In the genomic region with DNA sequence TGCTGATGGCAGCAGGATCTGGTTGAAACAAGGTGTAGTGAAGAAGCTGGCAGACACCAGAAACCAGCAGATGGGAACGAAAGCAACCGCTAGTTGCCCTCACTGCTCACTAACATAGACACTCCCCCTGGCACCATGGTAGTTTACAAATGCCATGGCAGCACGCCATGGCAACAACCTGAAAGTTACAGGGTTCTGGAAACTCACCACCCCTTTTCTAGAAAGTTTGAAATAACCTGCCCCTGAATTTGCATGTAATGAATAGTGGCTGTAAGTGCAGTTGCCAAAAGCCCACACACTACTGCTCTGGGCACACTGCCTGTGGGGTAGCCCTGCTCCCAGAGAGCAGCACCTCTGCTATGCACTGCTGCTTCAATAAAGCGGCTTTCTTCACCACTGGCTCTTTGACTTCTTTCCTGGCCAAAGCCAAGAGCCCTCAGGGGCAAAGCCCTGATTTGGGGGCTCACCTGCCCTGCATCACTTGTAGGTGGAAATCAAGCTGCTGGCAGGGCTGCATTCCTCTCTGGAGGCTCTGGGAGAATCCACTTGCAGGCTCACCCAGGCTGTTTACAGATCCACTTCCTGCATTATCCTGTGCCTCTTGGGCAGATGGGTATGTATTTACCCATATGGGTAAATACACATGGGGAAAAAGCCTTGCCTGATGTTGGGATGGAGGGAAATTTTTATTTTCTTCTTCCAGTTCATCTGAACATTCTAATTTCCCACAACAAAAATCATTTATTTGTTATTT, we compare ENCODE assay signal across 8 cellular contexts. TPM values are rescaled to one million over a fixed set of nuclear protein-coding genes. Genes with fewer than 3 reads are reported as not detected.
DNase-seq lines count a peak whose midpoint lies in the region; ATAC-seq, FAIRE-seq and TF ChIP-seq lines count a peak whose summit lies in the region.
"Had no signal": no experiment of that assay in that cellular context is flagged by ENCODE, and none has a peak within 500 bp of the region (broad histone marks: within the 10 kb centered on the region; RNA-seq: fewer than 3 reads in every experiment).

No MANE protein-coding gene starts in this region.

- H3K4me3 ChIP-seq in pancreas (no peak overlapping the region), brain microvascular endothelial cell (ENCODE audit: low read depth, low read length) (no peak overlapping the region), tibial nerve (no peak overlapping the region)

- no peak for TF ChIP-seq POLR2A in tibial nerve (IDR thresholded peaks at IDR 0.05)

- no peaks in the 10 kb centered on the region for H3K36me3 ChIP-seq in pancreas
- no peaks in the 10 kb centered on the region for H3K36me3 ChIP-seq in brain microvascular endothelial cell (replicated peaks)
- H3K36me3 ChIP-seq in tibial nerve, result no peaks in the 10 kb centered on the region

- intact Hi-C loops in pancreas (cut with DNase I), result no loop called here

- H3K9me3 ChIP-seq in pancreas, result no peaks in the 10 kb centered on the region
- no peaks in the 10 kb centered on the region for H3K9me3 ChIP-seq in tibial nerve

- ATAC-seq in GM18511 (IDR thresholded peaks at IDR 0.05; ENCODE audit: unreplicated experiment) (peak; percentile 76), HG03108 (IDR thresholded peaks at IDR 0.05; ENCODE audit: unreplicated experiment) (peak; percentile 43), pancreas (peak; percentile 19 to 59 (median 56))

- H3K27me3 ChIP-seq in pancreas, result no peaks in the 10 kb centered on the region
- H3K27me3 ChIP-seq in brain microvascular endothelial cell (replicated peaks), result no peaks in the 10 kb centered on the region
- H3K27me3 ChIP-seq in tibial nerve, result no peaks in the 10 kb centered on the region

- no peak for TF ChIP-seq EP300 in tibial nerve (IDR thresholded peaks at IDR 0.05)

- FAIRE-seq in pancreas (lab: Jason Lieb, UNC), result no peak

- TF ChIP-seq CTCF in pancreas (IDR thresholded peaks at IDR 0.05) (no peak), brain microvascular endothelial cell (IDR thresholded peaks at IDR 0.05; ENCODE audit: low read depth, low read length, missing control alignments) (no peak), tibial nerve (IDR thresholded peaks at IDR 0.05) (no peak)

- in situ Hi-C loops in brain microvascular endothelial cell (cut with HindIII; ENCODE audit: low pct_ligation_motif_present, low sequenced_read_pairs), result no loop called here

- peak; percentile 65 for DNase-seq in astrocyte of the hippocampus (ENCODE audit: low read depth, low spot score)
- peak in 4 of 6 donors; percentile 67 to 71 (median 70) for DNase-seq in pancreas
- no peak for DNase-seq in brain microvascular endothelial cell
- DNase-seq in stimulated activated naive CD4-positive, alpha-beta T cell treated with Interleukin-2 at 50 U/mL for 16 hours (lab: John Stamatoyannopoulos, UW), result no peak
- no peak for DNase-seq in tibial nerve (ENCODE audit: low spot score in 2 of 2)

- H3K4me1 ChIP-seq in pancreas, result peaks cover 13 to 43% (median 28%) of the 10 kb centered on the region in 3 donors
- peaks cover 0 to 11% (median 0%) of the 10 kb centered on the region in 4 donors for H3K4me1 ChIP-seq in tibial nerve

- WGBS in pancreas, 2 donors, result 24 to 28% methylated on average over 4 of the region's 4 CpGs
- WGBS in tibial nerve, 2 donors, result 41 to 70% methylated on average over 3 to 4 of the region's 4 CpGs

- H3K27ac ChIP-seq in pancreas (peak overlapping the region in 3 of 4 donors; percentile 46 to 76 (median 74)), brain microvascular endothelial cell (no peak overlapping the region), tibial nerve (no peak overlapping the region)

RNA-seq across cellular contexts. Expression of gene GP9, which starts 2.0 kb away (rescaled TPM):
- total RNA-seq in pancreas (not detected), tibial nerve (not detected)
- polyA plus RNA-seq in pancreas, result under 1 TPM in 1 of 2 donors, not detected in 1; 0.14 TPM
- total RNA-seq: lung microvascular endothelial cell had no signal

RNA-seq across cellular contexts. Expression of gene EFCC1, which starts 57.5 kb away (rescaled TPM):
- under 1 TPM; 0.56 to 0.87 (median 0.67) TPM for total RNA-seq in pancreas
- polyA plus RNA-seq in pancreas, result 1 to 10 TPM; 2.2 to 6.1 TPM
- 1 to 10 TPM in 3 of 4 donors, under 1 TPM in 1; 0.22 to 2.1 (median 1.9) TPM for total RNA-seq in tibial nerve

Comparison
In these comparisons a context has a peak if more than half of its experiments do, and no peak if none do; other contexts are left out.
1. DNase-seq: peak in astrocyte of the hippocampus (single experiment) and pancreas (4 of 6); none in brain microvascular endothelial cell (single experiment), stimulated activated naive CD4-positive, alpha-beta T cell treated with Interleukin-2 at 50 U/mL for 16 hours (single experiment) and tibial nerve (0 of 2).
2. H3K27ac ChIP-seq: peak in pancreas (3 of 4); none in brain microvascular endothelial cell (single experiment) and tibial nerve (0 of 4).
3. Peak in every context shown above with its lines, with median percentiles within 50 percentile points of each other: ATAC-seq.